In genomic region chr1:18480315-18481189, GRCh38 we compare ENCODE assay signal across 1 cellular context.
TF ChIP-seq lines count a peak whose summit lies in the region.

Gene KLHDC7A, plus strand, starts transcription at chr1:18480930. Its CDS starts 52 bp downstream, at chr1:18480982.

TF ChIP-seq in HepG2, 621 proteins besides CTCF, POLR2A, EP300 and RAD21 (continued from another document and continues in another):
- peak; percentile 63; the same call in 1 of the 2 replicates for TF ChIP-seq ARID4A (CRISPR knock-in tag; IDR thresholded peaks at IDR 0.05; ENCODE audit: borderline replicate concordance)
- no peak for TF ChIP-seq FOXM1 (CRISPR knock-in tag; IDR thresholded peaks at IDR 0.05)
- TF ChIP-seq ZNF230 (CRISPR knock-in tag; IDR thresholded peaks at IDR 0.05), result peak; percentile 33; the same call in 1 of the 2 replicates
- TF ChIP-seq ZNF572 (CRISPR knock-in tag; IDR thresholded peaks at IDR 0.05), result no peak
- no peak for TF ChIP-seq CEBPB (IDR thresholded peaks at IDR 0.05; ENCODE audit: borderline replicate concordance, low read depth, low read length)
- TF ChIP-seq ZNF331 (CRISPR knock-in tag; IDR thresholded peaks at IDR 0.05), result no peak; the same call in 1 of the 2 replicates
- TF ChIP-seq ZNF782 (CRISPR knock-in tag; IDR thresholded peaks at IDR 0.05; ENCODE audit: borderline replicate concordance), result peak; percentile 79; the same call in 1 of the 2 replicates
- no peak for TF ChIP-seq ZNF615 (CRISPR knock-in tag; IDR thresholded peaks at IDR 0.05; ENCODE audit: borderline replicate concordance)
- peak; percentile 97 for TF ChIP-seq TEAD3 (CRISPR knock-in tag; optimal IDR thresholded peaks at IDR 0.05; ENCODE audit: borderline replicate concordance)
- TF ChIP-seq ZNF841 (CRISPR knock-in tag; IDR thresholded peaks at IDR 0.05; ENCODE audit: borderline replicate concordance), result no peak
- TF ChIP-seq ZNF629 (CRISPR knock-in tag; conservative IDR thresholded peaks at IDR 0.05), result no peak
- peak; percentile 60; the same call in 1 of the 2 replicates for TF ChIP-seq ZFP91 (CRISPR knock-in tag; IDR thresholded peaks at IDR 0.05; ENCODE audit: borderline replicate concordance)
- peak; percentile 90 for TF ChIP-seq PHF21A (CRISPR knock-in tag; IDR thresholded peaks at IDR 0.05)
- no peak for TF ChIP-seq ZBTB7A (CRISPR knock-in tag; IDR thresholded peaks at IDR 0.05)
- TF ChIP-seq ZNF747 (CRISPR knock-in tag; IDR thresholded peaks at IDR 0.05; ENCODE audit: borderline replicate concordance), result no peak
- no peak for TF ChIP-seq ZXDC (CRISPR knock-in tag; IDR thresholded peaks at IDR 0.05)
- no peak; the same call in 1 of the 2 replicates for TF ChIP-seq NRL (CRISPR knock-in tag; IDR thresholded peaks at IDR 0.05; ENCODE audit: borderline replicate concordance)
- TF ChIP-seq, protein P1, sequence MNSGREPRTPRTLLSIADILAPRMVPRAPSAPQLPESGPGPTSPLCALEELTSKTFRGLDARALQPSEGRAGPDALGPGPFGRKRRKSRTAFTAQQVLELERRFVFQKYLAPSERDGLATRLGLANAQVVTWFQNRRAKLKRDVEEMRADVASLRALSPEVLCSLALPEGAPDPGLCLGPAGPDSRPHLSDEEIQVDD (CRISPR knock-in tag; IDR thresholded peaks at IDR 0.05; ENCODE audit: borderline replicate concordance), result no peak
- TF ChIP-seq ZSCAN9 (CRISPR knock-in tag; IDR thresholded peaks at IDR 0.05; ENCODE audit: borderline replicate concordance), result 0 out of 2 replicates have a peak, but pooled peaks have one; percentile 59
- TF ChIP-seq TARDBP (CRISPR knock-in tag; IDR thresholded peaks at IDR 0.05), result no peak; the same call in 1 of the 2 replicates
- no peak for TF ChIP-seq JUN (CRISPR knock-in tag; IDR thresholded peaks at IDR 0.05)
- TF ChIP-seq KDM4B (CRISPR knock-in tag; IDR thresholded peaks at IDR 0.05), result no peak
- no peak for TF ChIP-seq ZNF766 (CRISPR knock-in tag; IDR thresholded peaks at IDR 0.05; ENCODE audit: borderline replicate concordance)
- TF ChIP-seq ZBTB4 (CRISPR knock-in tag; IDR thresholded peaks at IDR 0.05; ENCODE audit: borderline replicate concordance), result 0 out of 2 replicates have a peak, but pooled peaks have one; percentile 17
- TF ChIP-seq MED1 (CRISPR knock-in tag; IDR thresholded peaks at IDR 0.05), result peak; percentile 40; the same call in 1 of the 2 replicates
- TF ChIP-seq ZNF12 (CRISPR knock-in tag; IDR thresholded peaks at IDR 0.05), result no peak; the same call in 1 of the 2 replicates
- TF ChIP-seq ZNF101 (CRISPR knock-in tag; IDR thresholded peaks at IDR 0.05; ENCODE audit: borderline replicate concordance, low read depth), result no peak
- TF ChIP-seq NFE2L1 (CRISPR knock-in tag; IDR thresholded peaks at IDR 0.05; ENCODE audit: borderline replicate concordance), result no peak
- TF ChIP-seq, protein P2, sequence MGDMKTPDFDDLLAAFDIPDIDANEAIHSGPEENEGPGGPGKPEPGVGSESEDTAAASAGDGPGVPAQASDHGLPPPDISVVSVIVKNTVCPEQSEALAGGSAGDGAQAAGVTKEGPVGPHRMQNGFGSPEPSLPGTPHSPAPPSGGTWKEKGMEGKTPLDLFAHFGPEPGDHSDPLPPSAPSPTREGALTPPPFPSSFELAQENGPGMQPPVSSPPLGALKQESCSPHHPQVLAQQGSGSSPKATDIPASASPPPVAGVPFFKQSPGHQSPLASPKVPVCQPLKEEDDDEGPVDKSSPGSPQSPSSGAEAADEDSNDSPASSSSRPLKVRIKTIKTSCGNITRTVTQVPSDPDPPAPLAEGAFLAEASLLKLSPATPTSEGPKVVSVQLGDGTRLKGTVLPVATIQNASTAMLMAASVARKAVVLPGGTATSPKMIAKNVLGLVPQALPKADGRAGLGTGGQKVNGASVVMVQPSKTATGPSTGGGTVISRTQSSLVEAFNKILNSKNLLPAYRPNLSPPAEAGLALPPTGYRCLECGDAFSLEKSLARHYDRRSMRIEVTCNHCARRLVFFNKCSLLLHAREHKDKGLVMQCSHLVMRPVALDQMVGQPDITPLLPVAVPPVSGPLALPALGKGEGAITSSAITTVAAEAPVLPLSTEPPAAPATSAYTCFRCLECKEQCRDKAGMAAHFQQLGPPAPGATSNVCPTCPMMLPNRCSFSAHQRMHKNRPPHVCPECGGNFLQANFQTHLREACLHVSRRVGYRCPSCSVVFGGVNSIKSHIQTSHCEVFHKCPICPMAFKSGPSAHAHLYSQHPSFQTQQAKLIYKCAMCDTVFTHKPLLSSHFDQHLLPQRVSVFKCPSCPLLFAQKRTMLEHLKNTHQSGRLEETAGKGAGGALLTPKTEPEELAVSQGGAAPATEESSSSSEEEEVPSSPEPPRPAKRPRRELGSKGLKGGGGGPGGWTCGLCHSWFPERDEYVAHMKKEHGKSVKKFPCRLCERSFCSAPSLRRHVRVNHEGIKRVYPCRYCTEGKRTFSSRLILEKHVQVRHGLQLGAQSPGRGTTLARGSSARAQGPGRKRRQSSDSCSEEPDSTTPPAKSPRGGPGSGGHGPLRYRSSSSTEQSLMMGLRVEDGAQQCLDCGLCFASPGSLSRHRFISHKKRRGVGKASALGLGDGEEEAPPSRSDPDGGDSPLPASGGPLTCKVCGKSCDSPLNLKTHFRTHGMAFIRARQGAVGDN (CRISPR knock-in tag; IDR thresholded peaks at IDR 0.05), result peak; percentile 84
- TF ChIP-seq TCF7 (IDR thresholded peaks at IDR 0.05; ENCODE audit: low read depth), result no peak
- peak; percentile 44; the same call in 1 of the 2 replicates for TF ChIP-seq POGK (CRISPR knock-in tag; conservative IDR thresholded peaks at IDR 0.05)
- 0 out of 2 replicates have a peak, but pooled peaks have one; percentile 40 for TF ChIP-seq HNRNPL (IDR thresholded peaks at IDR 0.05; ENCODE audit: low read depth, low read length)
- TF ChIP-seq IRX3 (CRISPR knock-in tag; IDR thresholded peaks at IDR 0.05; ENCODE audit: borderline replicate concordance, low read depth), result no peak
- TF ChIP-seq RBFOX2 (IDR thresholded peaks at IDR 0.05; ENCODE audit: low read depth, low read length), result peak; percentile 42; the same call in 1 of the 2 replicates
- TF ChIP-seq RELA (CRISPR knock-in tag; IDR thresholded peaks at IDR 0.05), result no peak
- TF ChIP-seq BCL3 (CRISPR knock-in tag; IDR thresholded peaks at IDR 0.05), result peak; percentile 84
